ENCODE assay signal across 17 cellular contexts in the genomic region with DNA sequence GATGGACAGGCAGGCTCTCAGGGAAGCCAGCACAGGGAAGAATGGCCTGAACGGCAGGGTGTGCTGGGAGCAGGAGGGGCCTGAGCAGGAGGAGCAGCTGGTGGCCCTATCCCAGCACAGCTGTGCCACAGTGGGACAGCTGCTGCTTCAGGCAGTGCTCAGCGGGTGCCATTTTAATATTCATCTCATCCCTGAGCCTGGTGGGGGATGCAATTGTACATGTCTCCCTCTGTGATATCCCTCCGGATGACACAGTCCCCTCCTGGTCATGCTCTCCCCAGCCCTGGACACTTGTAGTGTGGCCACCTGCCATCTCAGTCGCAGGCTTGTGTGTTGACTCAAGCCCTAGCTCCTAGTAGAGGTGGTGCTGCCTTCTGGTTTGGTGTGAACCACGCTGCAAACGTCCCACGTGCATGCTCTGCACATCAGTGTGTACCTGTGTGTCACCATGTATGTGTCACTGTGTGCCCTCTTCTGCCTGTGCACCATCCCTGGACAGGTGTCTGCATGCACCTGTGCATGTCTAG.
DNase-seq lines count a peak whose midpoint lies in the region; ATAC-seq and TF ChIP-seq lines count a peak whose summit lies in the region.
"Had no signal": no experiment of that assay in that cellular context is flagged by ENCODE, and none has a peak within 500 bp of the region (broad histone marks: within the 10 kb centered on the region; RNA-seq: fewer than 3 reads in every experiment).

No MANE protein-coding gene starts in this region.

- no peaks in the 10 kb centered on the region for H3K36me3 ChIP-seq in A673 (ENCODE audit: insufficient read depth, low read length, poor library complexity, severe bottlenecking)
- H3K36me3 ChIP-seq in breast epithelium: no peaks in the 10 kb centered on the region
- H3K36me3 ChIP-seq: gastroesophageal sphincter had no signal

- H3K27ac ChIP-seq in A673 (ENCODE audit: low read depth, low read length, poor library complexity, severe bottlenecking) (no peak overlapping the region), breast epithelium (no peak overlapping the region)
- H3K27ac ChIP-seq: gastroesophageal sphincter had no signal

- no peak for ATAC-seq in left colon

- intact Hi-C loops in A673 (cut with micrococcal nuclease; ENCODE audit: unreplicated experiment) (no loop called here), breast epithelium (cut with DNase I; ENCODE audit: low total_unique reads) (no loop called here), left colon (cut with DNase I, micrococcal nuclease) (no loop called here)

- peaks cover 10% of the 10 kb centered on the region for H3K4me1 ChIP-seq in A673 (ENCODE audit: insufficient read depth, low read length, poor library complexity, severe bottlenecking)
- no peaks in the 10 kb centered on the region for H3K4me1 ChIP-seq in breast epithelium
- H3K4me1 ChIP-seq: Caco-2, gastroesophageal sphincter had no signal

- TF ChIP-seq POLR2A in breast epithelium (IDR thresholded peaks at IDR 0.05): no peak

- H3K9me3 ChIP-seq in A673 (ENCODE audit: low read depth, low read length, poor library complexity, severe bottlenecking) (no peaks in the 10 kb centered on the region), breast epithelium (no peaks in the 10 kb centered on the region)
- H3K9me3 ChIP-seq: Caco-2, gastroesophageal sphincter had no signal

- BruUV-seq in A673 (replicated peaks; lab: Mats Ljungman, UMichigan): no TSS peak

- peak in 2 of 3 experiments; percentile 69 to 83 for DNase-seq in NCI-H1417 (lab: John Stamatoyannopoulos, UW)
- no peak for DNase-seq in NCI-H1417 treated with DMSO at 0.1 percent for 48 hours (lab: John Stamatoyannopoulos, UW)
- peak; percentile 62 for DNase-seq in A673 (ENCODE audit: low spot score)
- peak; percentile 73 for DNase-seq in NCI-H146 treated with DMSO at 0.1 percent for 48 hours (lab: John Stamatoyannopoulos, UW; ENCODE audit: unreplicated experiment)
- DNase-seq in cerebellar cortex (ENCODE audit: low spot score): peak; percentile 28
- DNase-seq in breast epithelium (ENCODE audit: low spot score in 2 of 2): no peak
- no peak for DNase-seq in left colon
- no peak for DNase-seq in RPMI8226
- DNase-seq: 8988T; activated CD4-positive, alpha-beta T cell treated with anti-CD3 and anti-CD28 coated beads, Interleukin-2, amount 50 U/mL, for 48 hours; cortex of kidney; HCEC 1CT; NCI-H1105 treated with DMSO at 0.1 percent for 48 hours; stimulated activated CD4-positive, alpha-beta T cell treated with anti-CD3 and anti-CD28 coated beads, Interleukin-4, amount 100 ng/mL, for 1 hour; stimulated activated naive CD4-positive, alpha-beta T cell had no signal

- POLR2A ChIA-PET in A673 (lab: Charles Lee; ENCODE audit: low non-redundant PET): no interaction called here

- TF ChIP-seq CTCF in A673 (conservative IDR thresholded peaks at IDR 0.05; ENCODE audit: low read depth, low read length): no peak
- TF ChIP-seq CTCF in breast epithelium (IDR thresholded peaks at IDR 0.05): no peak

- no peaks in the 10 kb centered on the region for H3K27me3 ChIP-seq in A673 (replicated peaks; ENCODE audit: insufficient read depth, low read depth, low read length, poor library complexity)
- H3K27me3 ChIP-seq in breast epithelium: no peaks in the 10 kb centered on the region

- H3K4me3 ChIP-seq in A673 (ENCODE audit: low read depth, low read length, poor library complexity, severe bottlenecking) (no peak overlapping the region), breast epithelium (no peak overlapping the region)
- H3K4me3 ChIP-seq: gastroesophageal sphincter had no signal

- CTCF ChIA-PET in A673 (lab: Charles Lee): no interaction called here

Comparison
In these comparisons a context has a peak if more than half of its experiments do, and no peak if none do; other contexts are left out.
1. DNase-seq: peak in NCI-H1417 (2 of 3), A673 (single experiment), NCI-H146 treated with DMSO at 0.1 percent for 48 hours (single experiment) and cerebellar cortex (single experiment); none in NCI-H1417 treated with DMSO at 0.1 percent for 48 hours (single experiment), breast epithelium (0 of 2), left colon (0 of 2) and RPMI8226 (single experiment).